Comparison of ENCODE assay signal across 8 cellular contexts in the genomic region with DNA sequence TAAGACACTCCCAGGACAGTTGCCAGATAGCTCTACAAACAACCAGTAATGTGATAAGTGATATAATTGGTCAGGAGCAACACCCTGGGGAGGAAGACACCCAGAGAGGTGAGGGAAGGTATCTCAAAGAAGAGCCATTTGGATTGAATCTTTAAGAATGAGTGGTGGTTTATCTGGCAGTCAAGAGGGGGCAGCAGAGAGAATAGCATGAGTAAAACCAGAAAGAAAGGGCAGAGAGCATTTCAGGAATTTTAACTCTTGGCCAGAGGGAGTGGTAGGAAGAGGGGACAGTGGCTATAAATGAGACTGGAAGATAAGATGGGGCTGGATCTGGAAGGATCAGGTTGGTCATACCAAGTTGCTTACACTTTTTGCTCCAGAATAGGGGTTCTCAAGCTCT. TPM values are rescaled to one million over a fixed set of nuclear protein-coding genes. Genes with fewer than 3 reads are reported as not detected.
DNase-seq lines count a peak whose midpoint lies in the region; ATAC-seq, FAIRE-seq and TF ChIP-seq lines count a peak whose summit lies in the region.

No MANE protein-coding gene starts in this region.

- BruUV-seq in K562 (replicated peaks; lab: Mats Ljungman, UMichigan): no TSS peak

- no peak overlapping the region for H3K9ac ChIP-seq in K562 (ENCODE audit: insufficient read depth in 1 of 2, low read depth in 2 of 2, low read length in 2 of 2)

- TF ChIP-seq CTCF in BJ (IDR thresholded peaks at IDR 0.05; ENCODE audit: insufficient read depth, low read depth, low read length) (peak; percentile 70), GM13977 (IDR thresholded peaks at IDR 0.05; ENCODE audit: extremely low read depth, insufficient read depth, missing control alignments) (peak; percentile 56), K562 (IDR thresholded peaks at IDR 0.05 in 2 of 3, conservative IDR thresholded peaks at IDR 0.05 in 1 of 3; ENCODE audit: insufficient read depth in 2 of 3, low read depth in 1 of 3, low read length in 3 of 3) (peak; percentile 58 to 71 (median 65))

- H3K27me3 ChIP-seq in BJ (ENCODE audit: control insufficient read depth, insufficient read depth, low read length) (no peaks in the 10 kb centered on the region), K562 (ENCODE audit: control insufficient read depth in 2 of 2, insufficient read depth in 2 of 2, low read length in 2 of 2) (no peaks in the 10 kb centered on the region)

- FAIRE-seq in K562 (lab: Jason Lieb, UNC): peak; percentile 91

- no peak overlapping the region for H3K4me3 ChIP-seq in BJ (ENCODE audit: low read depth, low read length)
- no peak overlapping the region for H3K4me3 ChIP-seq in K562

- DNase-seq in BJ (ENCODE audit: low read depth): no peak
- peak; percentile 53 for DNase-seq in GM13977 (ENCODE audit: low spot score)
- peak; percentile 63 for DNase-seq in NCI-H2227 treated with DMSO at 0.1 percent for 48 hours (lab: John Stamatoyannopoulos, UW)
- peak; percentile 23 to 66 (median 42) for DNase-seq in K562 (ENCODE audit: extremely low read depth in 1 of 4, low spot score in 3 of 4)
- peak; percentile 62 to 67 for DNase-seq in lung microvascular endothelial cell (ENCODE audit: low read depth in 2 of 2)

- H3K27ac ChIP-seq in K562 (ENCODE audit: extremely low read depth, low read depth, low read length): no peak overlapping the region

- H3K9me1 ChIP-seq in K562 (ENCODE audit: control insufficient read depth, insufficient read depth, low read length): no peaks in the 10 kb centered on the region

- peaks cover 0 to 13% of the 10 kb centered on the region in 2 experiments; a peak in 3 of 5 replicates for H3K4me1 ChIP-seq in K562 (replicated peaks in 1 of 2; ENCODE audit: control insufficient read depth in 2 of 2, insufficient read depth in 2 of 2, low read length in 2 of 2)

- intact Hi-C loops in K562 (cut with micrococcal nuclease): loop anchor here (5.0 kb wide), 1 partner anchor 33 kb away; no protein-coding TSS in a partner anchor

- POLR2A ChIA-PET in BJ (lab: Charles Lee): no interaction called here
- POLR2A ChIA-PET in K562 (lab: Yijun Ruan, JAX): interaction anchor here (0.6 kb wide), 1 partner anchor 422 kb away, joined by 3 read pairs; no protein-coding TSS in a partner anchor

- ATAC-seq in K562 (peak; percentile 78), GM19463 (IDR thresholded peaks at IDR 0.05; ENCODE audit: unreplicated experiment) (no peak), HG03280 (IDR thresholded peaks at IDR 0.05; ENCODE audit: unreplicated experiment) (no peak), GM21390 (IDR thresholded peaks at IDR 0.05; ENCODE audit: unreplicated experiment) (no peak)

- in situ Hi-C loops in GM13977 (cut with MboI; ENCODE audit: low pct_unique_long_range_greater_than_20kb, low sequenced_read_pairs, unreplicated experiment) (no loop called here), K562 (cut with MboI) (no loop called here)

- CTCF ChIA-PET in BJ (lab: Yijun Ruan, JAX): interaction anchor here (1.1 to 1.4 kb wide), 5 partner anchors 8 to 30 kb away, joined by 3 to 5 read pairs (median 4); no protein-coding TSS in a partner anchor
- CTCF ChIA-PET in K562 (lab: Yijun Ruan, JAX; ENCODE audit: low intra/inter-chr PET ratio): no interaction called here

- TF ChIP-seq POLR2A in K562 (conservative IDR thresholded peaks at IDR 0.05): no peak

- no peak for TF ChIP-seq EP300 in K562 (IDR thresholded peaks at IDR 0.05; ENCODE audit: low read length)

- no peaks in the 10 kb centered on the region for H4K20me1 ChIP-seq in K562 (replicated peaks; ENCODE audit: control insufficient read depth, insufficient read depth, low read length)

- peak in 1 of 2 experiments; percentile 54; a peak in 3 of 4 replicates for TF ChIP-seq RAD21 in K562 (CRISPR knock-in tag; conservative IDR thresholded peaks at IDR 0.05 in 1 of 2, IDR thresholded peaks at IDR 0.05 in 1 of 2)

- H3K4me2 ChIP-seq in K562 (ENCODE audit: insufficient read depth, low read length): no peak overlapping the region

- H3K36me3 ChIP-seq in BJ (ENCODE audit: control insufficient read depth, insufficient read depth, low read length) (no peaks in the 10 kb centered on the region), K562 (ENCODE audit: control insufficient read depth, insufficient read depth, low read length) (no peaks in the 10 kb centered on the region)

- H3K79me2 ChIP-seq in K562 (ENCODE audit: control insufficient read depth, insufficient read depth, low read length): no peaks in the 10 kb centered on the region

- no peaks in the 10 kb centered on the region for H3K9me3 ChIP-seq in K562 (replicated peaks; ENCODE audit: control insufficient read depth, insufficient read depth, low read depth, low read length)

- no peak overlapping the region for H2AFZ ChIP-seq in K562 (ENCODE audit: low read depth, low read length)

TF ChIP-seq in K562, 482 proteins besides CTCF, POLR2A, EP300 and RAD21:
- TF ChIP-seq ZSCAN32 (CRISPR knock-in tag; IDR thresholded peaks at IDR 0.05): no peak
- TF ChIP-seq ZBTB2 (IDR thresholded peaks at IDR 0.05): no peak
- no peak for TF ChIP-seq KDM2B (CRISPR knock-in tag; IDR thresholded peaks at IDR 0.05)
- no peak for TF ChIP-seq CTBP1 (IDR thresholded peaks at IDR 0.05; ENCODE audit: borderline replicate concordance)
- TF ChIP-seq ZNF347 (CRISPR knock-in tag; IDR thresholded peaks at IDR 0.05; ENCODE audit: low read depth): no peak
- TF ChIP-seq NUFIP1 (IDR thresholded peaks at IDR 0.05; ENCODE audit: partially characterized antibody): no peak
- no peak for TF ChIP-seq SRF (CRISPR knock-in tag; IDR thresholded peaks at IDR 0.05)
- TF ChIP-seq RCOR1 (IDR thresholded peaks at IDR 0.05; ENCODE audit: borderline replicate concordance in 1 of 2, low read depth in 2 of 2, low read length in 2 of 2): no peak
- no peak for TF ChIP-seq ARID1B (IDR thresholded peaks at IDR 0.05)

RNA-seq across cellular contexts. Expression of gene SEPTIN6, which starts 5.9 kb away (rescaled TPM):
- 35.5 and 40.0 TPM in 2 replicates for polyA plus RNA-seq in BJ (2011; rRNA removed)
- 31.5 and 40.7 TPM in 2 replicates for polyA minus RNA-seq in BJ (2011; rRNA and poly(A)+ RNA removed)
- total RNA-seq in K562 (2011; cell fraction: chromatin; rRNA removed; ENCODE audit: low replicate concordance): 62.2 and 67.3 TPM in 2 replicates
- 20.0 and 24.9 TPM in 2 replicates for total RNA-seq in K562 (2011; cell fraction: nucleolus; rRNA removed)
- 38.7 and 66.8 TPM in 2 replicates for total RNA-seq in K562 (2011; cell fraction: nucleoplasm; rRNA removed)
- 33.7 and 39.9 TPM in 2 replicates for total RNA-seq in K562 (2014; rRNA removed)
- total RNA-seq in K562 (2014; rRNA removed; fragmentation: Illumina TruSeq; extraction: Trizol): 36.2 and 37.8 TPM in 2 replicates
- 37.8 and 41.1 TPM in 2 replicates for total RNA-seq in K562 (2015; rRNA removed; fragmentation: Illumina TruSeq; extraction: Trizol)
- total RNA-seq in K562 (2021): 37.7 and 37.8 TPM in 2 replicates
- polyA plus RNA-seq in K562 (2011; rRNA removed): 54.6 and 85.4 TPM in 2 replicates
- 57.5 and 94.0 TPM in 2 replicates for polyA plus RNA-seq in K562 (2011; cell fraction: cytosol; rRNA removed)
- polyA plus RNA-seq in K562 (2011; cell fraction: nucleus; rRNA removed): 46.0 and 56.9 TPM in 2 replicates
- polyA plus RNA-seq in K562 (2012): 31.8 and 66.7 TPM in 2 replicates
- 51.8 and 67.0 TPM in 2 replicates for polyA plus RNA-seq in K562 (2014; fragmentation: Illumina TruSeq; extraction: Trizol)
- polyA plus RNA-seq in K562 (2014; fragmentation: Nextera tagmentation; extraction: Ambion mirVana): 10 to 100 TPM in 1 of 2 experiments, 1 to 10 TPM in 1; 8.4 to 12.2 TPM
- 29.0 and 35.3 TPM in 2 replicates for polyA plus RNA-seq in K562 (2014; rRNA removed)
- polyA minus RNA-seq in K562 (2011; rRNA and poly(A)+ RNA removed): 114 and 136 TPM in 2 replicates
- 53.4 and 56.8 TPM in 2 replicates for polyA minus RNA-seq in K562 (2011; cell fraction: cytosol; rRNA and poly(A)+ RNA removed)
- 12.5 and 39.9 TPM in 2 replicates for polyA minus RNA-seq in K562 (2011; cell fraction: nucleus; rRNA and poly(A)+ RNA removed)
- total RNA-seq in lung microvascular endothelial cell: 16.1 and 16.3 TPM in 2 replicates

RNA-seq across cellular contexts. Expression of gene SOWAHD, which starts 59.6 kb away (rescaled TPM):
- polyA plus RNA-seq in BJ (2011; rRNA removed) (0.39 and 0.60 TPM in 2 replicates), K562 (2011; rRNA removed) (0.11 and 0.13 TPM in 2 replicates), K562 (2014; fragmentation: Illumina TruSeq; extraction: Trizol) (not detected in 2 replicates), K562 (2014; fragmentation: Nextera tagmentation; extraction: Ambion mirVana) (not detected), K562 (2014; rRNA removed) (0.15 and 0.29 TPM in 2 replicates)
- polyA minus RNA-seq in BJ (2011; rRNA and poly(A)+ RNA removed): 0.26 TPM in 1 of 2 replicates, not detected in the other
- not detected in 2 replicates for total RNA-seq in K562 (2011; cell fraction: chromatin; rRNA removed; ENCODE audit: low replicate concordance)
- total RNA-seq in K562 (2011; cell fraction: nucleolus; rRNA removed): not detected in 2 replicates
- total RNA-seq in K562 (2011; cell fraction: nucleoplasm; rRNA removed): not detected in 2 replicates
- total RNA-seq in K562 (2014; rRNA removed) (0.20 TPM in 1 of 2 replicates, not detected in the other), K562 (2014; rRNA removed; fragmentation: Illumina TruSeq; extraction: Trizol) (not detected in 2 replicates), K562 (2015; rRNA removed; fragmentation: Illumina TruSeq; extraction: Trizol) (0.15 TPM in 1 of 2 replicates, not detected in the other), K562 (2021) (not detected in 2 replicates), lung microvascular endothelial cell (not detected in 2 replicates)
- polyA plus RNA-seq in K562 (2011; cell fraction: cytosol; rRNA removed): 0.12 and 0.16 TPM in 2 replicates
- polyA plus RNA-seq in K562 (2011; cell fraction: nucleus; rRNA removed): 0.08 TPM in 1 of 2 replicates, not detected in the other
- 0.10 and 0.18 TPM in 2 replicates for polyA plus RNA-seq in K562 (2012)
- polyA minus RNA-seq in K562 (2011; rRNA and poly(A)+ RNA removed): not detected in 2 replicates
- polyA minus RNA-seq in K562 (2011; cell fraction: cytosol; rRNA and poly(A)+ RNA removed): not detected in 2 replicates
- not detected in 2 replicates for polyA minus RNA-seq in K562 (2011; cell fraction: nucleus; rRNA and poly(A)+ RNA removed)
